8 cellular contexts compared by ENCODE assay signal in genomic region chr11:66617148-66617814, GRCh38. TPM values are rescaled to one million over a fixed set of nuclear protein-coding genes. Genes with fewer than 3 reads are reported as not detected.
DNase-seq lines count a peak whose midpoint lies in the region; ATAC-seq and TF ChIP-seq lines count a peak whose summit lies in the region.

No MANE protein-coding gene starts in this region.

- peaks cover 30% of the 10 kb centered on the region for H3K79me2 ChIP-seq in parathyroid adenoma

- H3K4me2 ChIP-seq in parathyroid adenoma (ENCODE audit: low read length), result peak overlapping the region; percentile 62

- no peak for ATAC-seq in GM21447 (IDR thresholded peaks at IDR 0.05; ENCODE audit: unreplicated experiment)
- no peak for ATAC-seq in HG02840 (IDR thresholded peaks at IDR 0.05; ENCODE audit: low FRiP score, unreplicated experiment)
- ATAC-seq in HG02588 (IDR thresholded peaks at IDR 0.05; ENCODE audit: unreplicated experiment), result no peak

- no peaks in the 10 kb centered on the region for H3K9me3 Mint-ChIP-seq in HFFc6

- H3K4me3 Mint-ChIP-seq in HFFc6, result peak overlapping the region; percentile 95

- H2AFZ ChIP-seq in parathyroid adenoma, result peak overlapping the region; percentile 90

- H3K27me3 ChIP-seq in parathyroid adenoma (ENCODE audit: control insufficient read depth, insufficient read depth, low read length), result no peaks in the 10 kb centered on the region

- H3K27ac ChIP-seq in VCaP, result peak overlapping the region; percentile 97
- H3K27ac ChIP-seq in parathyroid adenoma, result peak overlapping the region; percentile 84

- no peak for TF ChIP-seq CTCF in HFFc6 (IDR thresholded peaks at IDR 0.05)
- TF ChIP-seq CTCF in VCaP (conservative IDR thresholded peaks at IDR 0.05), result no peak
- TF ChIP-seq CTCF in fibroblast of the aortic adventitia (IDR thresholded peaks at IDR 0.05; ENCODE audit: insufficient read depth, low read length), result no peak
- TF ChIP-seq CTCF in parathyroid adenoma (IDR thresholded peaks at IDR 0.05), result no peak

- no peaks in the 10 kb centered on the region for H3K4me1 ChIP-seq in parathyroid adenoma

- no peaks in the 10 kb centered on the region for H3K36me3 ChIP-seq in parathyroid adenoma (ENCODE audit: control insufficient read depth, insufficient read depth, low read length)

- no peak overlapping the region for H3K9ac ChIP-seq in parathyroid adenoma

- H3K4me3 ChIP-seq in fibroblast of the aortic adventitia (ENCODE audit: low read depth, low read length), result peak overlapping the region; percentile 96
- peak overlapping the region; percentile 84 for H3K4me3 ChIP-seq in parathyroid adenoma (ENCODE audit: low read depth, low read length)

- peaks cover 27% of the 10 kb centered on the region for H3K36me3 Mint-ChIP-seq in HFFc6 (ENCODE audit: low read depth)

- H3K27me3 Mint-ChIP-seq in HFFc6 (ENCODE audit: insufficient read depth), result peaks cover 10% of the 10 kb centered on the region

- no peaks in the 10 kb centered on the region for H3K9me3 ChIP-seq in parathyroid adenoma (ENCODE audit: control insufficient read depth, low read length)

- peak overlapping the region; percentile 97 for H3K27ac Mint-ChIP-seq in HFFc6

- H3K4me1 Mint-ChIP-seq in HFFc6 (ENCODE audit: low read depth), result peaks cover 52% of the 10 kb centered on the region

- DNase-seq in CD1c-positive myeloid dendritic cell (ENCODE audit: extremely low spot score) (peak; percentile 93), HFFc6 (peak; percentile 32), fibroblast of the aortic adventitia (ENCODE audit: low read depth) (no peak)

RNA-seq across cellular contexts. Expression of gene RBM14, which starts 0.9 kb away (rescaled TPM):
- 10 to 100 TPM; 54.1 to 71.5 (median 64.9) TPM for total RNA-seq in HFFc6 (2021; fragmentation: NEBNext Ultra II Directional; extraction: Animal tissue kit (Norgen Biotek cat#: 25700))
- total RNA-seq in fibroblast of the aortic adventitia (ENCODE audit: low replicate concordance), result 11.4 and 26.9 TPM in 2 replicates

RNA-seq across cellular contexts. Expression of gene RBM4, which starts 21.2 kb away (rescaled TPM):
- total RNA-seq in HFFc6 (2021; fragmentation: NEBNext Ultra II Directional; extraction: Animal tissue kit (Norgen Biotek cat#: 25700)), result 100 to 1,000 TPM; 130 to 147 (median 134) TPM
- total RNA-seq in fibroblast of the aortic adventitia (ENCODE audit: low replicate concordance), result 34.5 and 73.8 TPM in 2 replicates

RNA-seq across cellular contexts. Expression of gene CCS, which starts 24.3 kb away (rescaled TPM):
- 10 to 100 TPM; 25.8 to 27.4 (median 26.5) TPM for total RNA-seq in HFFc6 (2021; fragmentation: NEBNext Ultra II Directional; extraction: Animal tissue kit (Norgen Biotek cat#: 25700))
- 28.3 and 54.4 TPM in 2 replicates for total RNA-seq in fibroblast of the aortic adventitia (ENCODE audit: low replicate concordance)

RNA-seq across cellular contexts. Expression of gene CCDC87, which starts 24.4 kb away (rescaled TPM):
- under 1 TPM; 0.19 to 0.66 (median 0.37) TPM for total RNA-seq in HFFc6 (2021; fragmentation: NEBNext Ultra II Directional; extraction: Animal tissue kit (Norgen Biotek cat#: 25700))
- total RNA-seq in fibroblast of the aortic adventitia (ENCODE audit: low replicate concordance), result 0.45 and 1.1 TPM in 2 replicates

RNA-seq across cellular contexts. Expression of gene CTSF, which starts 48.9 kb away (rescaled TPM):
- 10 to 100 TPM in 2 of 6 experiments, 1 to 10 TPM in 4; 5.2 to 20.0 (median 6.6) TPM for total RNA-seq in HFFc6 (2021; fragmentation: NEBNext Ultra II Directional; extraction: Animal tissue kit (Norgen Biotek cat#: 25700))
- total RNA-seq in fibroblast of the aortic adventitia (ENCODE audit: low replicate concordance), result 35.0 and 47.1 TPM in 2 replicates
